21 cellular contexts compared by ENCODE assay signal in the genomic region with DNA sequence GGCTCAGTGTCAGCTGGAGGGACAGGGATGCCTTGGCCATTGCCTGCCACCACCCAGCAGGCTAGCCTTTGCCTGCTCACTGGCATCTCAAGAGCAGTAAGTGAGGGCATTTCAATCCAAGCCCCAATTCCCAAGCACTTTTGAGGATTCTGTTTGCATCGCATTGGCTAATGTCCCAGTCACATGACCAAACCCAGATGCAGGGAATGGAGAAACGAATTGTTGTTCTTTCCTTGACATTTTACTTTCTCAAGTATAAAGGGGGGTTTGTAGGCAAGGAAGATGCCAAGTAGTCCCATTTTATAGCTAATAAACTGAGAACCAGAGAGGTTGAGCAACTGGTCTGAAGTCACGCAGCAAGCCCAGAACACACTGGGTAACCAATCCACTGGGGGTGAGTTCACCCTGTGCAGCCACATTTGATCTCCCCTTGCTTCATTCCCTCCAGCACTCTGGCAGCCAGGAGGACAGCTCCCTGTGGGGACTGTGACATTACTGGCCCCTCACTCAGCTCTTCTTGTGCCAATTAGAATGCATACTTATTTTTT.
"Had no signal": no experiment of that assay in that cellular context is flagged by ENCODE, and none has a peak within 500 bp of the region (broad histone marks: within the 10 kb centered on the region; RNA-seq: fewer than 3 reads in every experiment).

No MANE protein-coding gene starts in this region.

- H3K27me3 ChIP-seq: body of pancreas, cardiac muscle cell, sigmoid colon, upper lobe of left lung had no signal

- H3K36me3 ChIP-seq: cardiac muscle cell, lower lobe of right lung, sigmoid colon, thoracic aorta, upper lobe of left lung, WERI-Rb-1 had no signal

- H3K27me3 Mint-ChIP-seq: naive thymus-derived CD8-positive, alpha-beta T cell; T-cell had no signal

- H3K79me2 ChIP-seq: parathyroid adenoma had no signal

- H3K9ac ChIP-seq: parathyroid adenoma had no signal

- H3K4me3 Mint-ChIP-seq: activated CD8-positive, alpha-beta T cell treated with anti-CD3 and anti-CD28 coated beads, Interleukin-2, amount 10 ng/mL, durations not matched to agents 7 days and 5 days; activated naive CD4-positive, alpha-beta T cell treated with anti-CD3 and anti-CD28 coated beads for 36 hours; naive thymus-derived CD8-positive, alpha-beta T cell; T-cell; T-helper 2 cell treated with Interferon-gamma antibody and Interleukin-4, amounts not matched to agents 5 μg/mL and 100 μg/mL, for 36 hours had no signal

- DNase-seq: activated CD4-positive, alpha-beta T cell treated with anti-CD3 and anti-CD28 coated beads for 1 hour; activated CD4-positive, alpha-beta T cell treated with anti-CD3 and anti-CD28 coated beads, Interleukin-2, amount 50 U/mL, for 1 hour; activated CD8-positive, alpha-beta T cell treated with anti-CD3 and anti-CD28 coated beads, Interleukin-2, amount 10 ng/mL, durations not matched to agents 7 days and 5 days; activated effector memory CD4-positive, alpha-beta T cell treated with Interleukin-2 at 50 U/mL for 16 hours; activated naive CD4-positive, alpha-beta T cell treated with anti-CD3 and anti-CD28 coated beads for 36 hours; anterior cingulate cortex; body of pancreas; cortex of kidney; lower lobe of right lung; naive thymus-derived CD8-positive, alpha-beta T cell; sigmoid colon; stimulated activated CD4-positive, alpha-beta T cell treated with anti-CD3 and anti-CD28 coated beads, Interleukin-2, amount 100 ng/mL, for 48 hours; stimulated activated naive CD4-positive, alpha-beta T cell treated with Interleukin-2 at 50 U/mL for 16 hours; T-cell; upper lobe of left lung; WERI-Rb-1 had no signal

- H3K4me1 ChIP-seq: body of pancreas, lower lobe of right lung, parathyroid adenoma, sigmoid colon, upper lobe of left lung had no signal

- H3K4me3 ChIP-seq: body of pancreas, cardiac muscle cell, lower lobe of right lung, sigmoid colon, thoracic aorta, upper lobe of left lung had no signal

- H2AFZ ChIP-seq: parathyroid adenoma had no signal

- H3K9me3 ChIP-seq: body of pancreas, lower lobe of right lung, sigmoid colon, thoracic aorta, upper lobe of left lung had no signal

- H3K27ac Mint-ChIP-seq: activated CD8-positive, alpha-beta T cell treated with anti-CD3 and anti-CD28 coated beads, Interleukin-2, amount 10 ng/mL, durations not matched to agents 7 days and 5 days; activated naive CD4-positive, alpha-beta T cell treated with anti-CD3 and anti-CD28 coated beads for 36 hours; naive thymus-derived CD8-positive, alpha-beta T cell; T-cell; T-helper 2 cell treated with Interferon-gamma antibody and Interleukin-4, amounts not matched to agents 5 μg/mL and 100 μg/mL, for 36 hours had no signal

- H3K27ac ChIP-seq: body of pancreas, cardiac muscle cell, lower lobe of right lung, parathyroid adenoma, sigmoid colon, thoracic aorta, upper lobe of left lung, WERI-Rb-1 had no signal

- ATAC-seq: activated CD8-positive, alpha-beta T cell treated with anti-CD3 and anti-CD28 coated beads, Interleukin-2, amount 10 ng/mL, durations not matched to agents 7 days and 5 days; body of pancreas; left lobe of liver; lower lobe of right lung; naive thymus-derived CD8-positive, alpha-beta T cell; T-cell had no signal

- H3K9me3 Mint-ChIP-seq: T-helper 2 cell treated with Interferon-gamma antibody and Interleukin-4, amounts not matched to agents 5 μg/mL and 100 μg/mL, for 36 hours had no signal
